ENCODE assay signal across 2 cellular contexts in genomic region chr12:49198431-49199155, GRCh38.
A peak's percentile ranks its signal among the peaks of the same experiment; 100 is the strongest.
TF ChIP-seq lines count a peak whose summit lies in the region.

No MANE protein-coding gene starts in this region.

TF ChIP-seq in IMR-90, 13 proteins besides CTCF, POLR2A, EP300 and RAD21 (continued from another document):
- TF ChIP-seq MXI1 (IDR thresholded peaks at IDR 0.05; ENCODE audit: borderline replicate concordance, low read depth, low read length) (no peak), NFE2L2 (IDR thresholded peaks at IDR 0.05; ENCODE audit: low read depth, low read length) (no peak), MAZ (IDR thresholded peaks at IDR 0.05; ENCODE audit: borderline replicate concordance, low read depth, low read length) (no peak), FOS (IDR thresholded peaks at IDR 0.05; ENCODE audit: low read depth, low read length) (no peak), CEBPB (IDR thresholded peaks at IDR 0.05; ENCODE audit: low read depth, low read length) (no peak), ELK1 (IDR thresholded peaks at IDR 0.05; ENCODE audit: borderline replicate concordance, low read depth, low read length) (no peak), BHLHE40 (IDR thresholded peaks at IDR 0.05; ENCODE audit: low read depth, low read length) (no peak), USF2 (IDR thresholded peaks at IDR 0.05; ENCODE audit: low read depth, low read length) (no peak), SMC3 (IDR thresholded peaks at IDR 0.05; ENCODE audit: low read depth, low read length) (no peak), RFX5 (IDR thresholded peaks at IDR 0.05; ENCODE audit: low read depth, low read length) (no peak)

TF ChIP-seq in SK-N-SH, 30 proteins besides CTCF, POLR2A, EP300 and RAD21 (continued from another document):
- TF ChIP-seq REST (IDR thresholded peaks at IDR 0.05; ENCODE audit: low read depth, low read length) (no peak), USF1 (IDR thresholded peaks at IDR 0.05; ENCODE audit: borderline replicate concordance, low read depth) (no peak), SMC3 (IDR thresholded peaks at IDR 0.05; ENCODE audit: low read depth, low read length) (peak; percentile 6; the same call in 1 of the 2 replicates), MXI1 (IDR thresholded peaks at IDR 0.05; ENCODE audit: low read depth, low read length) (no peak), NRF1 (IDR thresholded peaks at IDR 0.05; ENCODE audit: low read depth, low read length) (no peak), FOXM1 (IDR thresholded peaks at IDR 0.05; ENCODE audit: low read depth) (no peak), ZBTB33 (IDR thresholded peaks at IDR 0.05; ENCODE audit: borderline replicate concordance, low read depth) (no peak), USF2 (IDR thresholded peaks at IDR 0.05; ENCODE audit: borderline replicate concordance, low read depth, low read length) (no peak), EZH2phosphoT487 (IDR thresholded peaks at IDR 0.05; ENCODE audit: borderline replicate concordance, low read depth) (no peak), NFIC (IDR thresholded peaks at IDR 0.05; ENCODE audit: borderline replicate concordance) (peak; percentile 80), RFX5 (IDR thresholded peaks at IDR 0.05; ENCODE audit: low read length) (no peak), CHD2 (IDR thresholded peaks at IDR 0.05; ENCODE audit: low read length, partially characterized antibody) (peak; percentile 73), TEAD4 (IDR thresholded peaks at IDR 0.05; ENCODE audit: borderline replicate concordance, insufficient read depth) (peak; percentile 63; the same call in 1 of the 2 replicates), FOXJ3 (CRISPR knock-in tag; IDR thresholded peaks at IDR 0.05) (no peak), RXRA (IDR thresholded peaks at IDR 0.05; ENCODE audit: borderline replicate concordance, low read depth) (no peak; the same call in 1 of the 2 replicates), PBX3 (IDR thresholded peaks at IDR 0.05) (peak; percentile 70), POLR2AphosphoS5 (IDR thresholded peaks at IDR 0.05; ENCODE audit: low read depth, low read length) (peak; percentile 39; the same call in 1 of the 2 replicates), MAX (IDR thresholded peaks at IDR 0.05; ENCODE audit: low read depth) (peak; percentile 72; the same call in 1 of the 2 replicates), FOSL2 (IDR thresholded peaks at IDR 0.05; ENCODE audit: borderline replicate concordance, low read depth) (peak; percentile 57; the same call in 1 of the 2 replicates), ELF1 (IDR thresholded peaks at IDR 0.05) (no peak), JUND (IDR thresholded peaks at IDR 0.05) (peak; percentile 61)
